In the genomic region with DNA sequence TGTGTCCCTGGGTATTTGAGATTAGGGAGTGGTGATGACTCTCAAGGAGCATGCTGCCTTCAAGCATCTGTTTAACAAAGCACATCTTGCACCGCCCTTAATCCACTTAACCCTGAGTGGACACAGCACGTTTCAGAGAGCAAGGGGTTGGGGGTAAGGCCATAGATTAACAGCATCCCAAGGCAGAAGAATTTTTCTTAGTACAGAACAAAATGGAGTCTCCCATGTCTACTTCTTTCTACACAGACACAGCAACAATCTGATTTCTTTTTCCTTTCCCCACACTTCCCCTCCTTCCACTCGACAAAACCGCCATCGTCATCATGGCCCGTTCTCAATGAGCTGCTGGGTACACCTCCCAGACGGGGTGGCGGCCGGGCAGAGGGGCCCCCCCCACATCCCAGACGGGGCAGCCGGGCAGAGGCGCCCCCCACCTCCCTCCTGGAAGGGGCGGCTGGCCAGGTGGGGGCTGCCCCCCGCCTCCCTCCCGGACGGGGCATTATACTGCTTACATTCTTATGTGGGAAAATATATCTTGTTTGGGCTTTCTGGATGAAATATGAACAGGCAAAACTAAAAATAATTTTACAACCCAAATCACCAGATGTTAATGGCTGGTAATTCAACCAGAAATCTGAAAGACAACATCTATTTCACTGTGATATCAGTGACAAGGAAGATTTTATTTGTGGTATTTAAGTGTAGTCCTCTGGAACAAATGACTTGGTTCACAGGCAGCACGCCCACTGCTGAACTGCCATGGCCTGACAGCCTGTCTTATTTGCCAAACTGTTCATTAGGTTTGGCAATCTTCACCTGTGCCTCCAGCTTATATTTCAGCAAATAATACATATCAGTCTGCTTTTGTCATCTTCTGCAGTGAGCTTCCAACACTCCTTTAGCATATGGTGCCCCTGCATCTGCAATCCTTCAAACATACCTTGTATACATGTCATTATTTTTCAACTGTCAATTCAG, we compare ENCODE assay signal across 10 cellular contexts. TPM values are rescaled to one million over a fixed set of nuclear protein-coding genes. Genes with fewer than 3 reads are reported as not detected.
A peak's percentile ranks its signal among the peaks of the same experiment; 100 is the strongest.
DNase-seq lines count a peak whose midpoint lies in the region; ATAC-seq, FAIRE-seq and TF ChIP-seq lines count a peak whose summit lies in the region.
"Not testable (repeated sequence)": the region's sequence is repeated elsewhere in the genome, so short reads cannot be mapped to it uniquely, and the experiment has no call there.
"Had no signal": no experiment of that assay in that cellular context is flagged by ENCODE, and none has a peak within 500 bp of the region (broad histone marks: within the 10 kb centered on the region; RNA-seq: fewer than 3 reads in every experiment).

No MANE protein-coding gene starts in this region.

- ATAC-seq in heart left ventricle (peak in 1 of 4 donors; percentile 50), left lobe of liver (peak; percentile 27), psoas muscle (peak; percentile 48 to 84 (median 80))

- H3K4me3 ChIP-seq in dorsolateral prefrontal cortex, heart left ventricle, psoas muscle: not testable (repeated sequence)

- TF ChIP-seq CTCF in VCaP (conservative IDR thresholded peaks at IDR 0.05); dorsolateral prefrontal cortex (IDR thresholded peaks at IDR 0.05 in 54 of 56, conservative IDR thresholded peaks at IDR 0.05 in 2 of 56; ENCODE audit: low read depth in 1 of 56, partially characterized antibody in 56 of 56); heart left ventricle (IDR thresholded peaks at IDR 0.05); psoas muscle (IDR thresholded peaks at IDR 0.05): not testable (repeated sequence)

- not testable (repeated sequence) for DNase-seq in H54 (ENCODE audit: insufficient read length, low spot score); dorsolateral prefrontal cortex; heart left ventricle; left lobe of liver (ENCODE audit: low spot score); psoas muscle

- peak; percentile 36 for FAIRE-seq in H54 (lab: Jason Lieb, UNC)

- WGBS in heart left ventricle, 4 donors, result 88 to 91% (median 91%) methylated on average over 17 of the region's 17 CpGs
- WGBS in psoas muscle, 3 donors, result 70 to 88% (median 80%) methylated on average over 17 of the region's 17 CpGs

- H3K4me1 ChIP-seq in heart left ventricle, result peaks cover 0 to 28% (median 3%) of the 10 kb centered on the region in 12 donors
- not testable (repeated sequence) for H3K4me1 ChIP-seq in psoas muscle

- peak overlapping the region; percentile 86 for H3K27ac ChIP-seq in VCaP
- H3K27ac ChIP-seq in dorsolateral prefrontal cortex, result peak overlapping the region in 53 of 59 donors; percentile 16 to 96 (median 86)
- peak overlapping the region in 11 of 12 donors; percentile 0 to 82 (median 50) for H3K27ac ChIP-seq in heart left ventricle
- peak overlapping the region; percentile 61 for H3K27ac ChIP-seq in psoas muscle
- H3K27ac ChIP-seq in temporal lobe (ENCODE audit: low read depth, low read length), result peak overlapping the region; percentile 64

- H3K9me3 ChIP-seq in heart left ventricle, psoas muscle: not testable (repeated sequence)

- TF ChIP-seq POLR2A in H54 (IDR thresholded peaks at IDR 0.05; ENCODE audit: low read depth, low read length); heart left ventricle (IDR thresholded peaks at IDR 0.05): not testable (repeated sequence)

- intact Hi-C loops in dorsolateral prefrontal cortex (cut with DNase I); psoas muscle (cut with DNase I): not testable (repeated sequence)
- intact Hi-C loops in heart left ventricle (cut with DNase I), result loop anchor here in 2 of 10 donors (2.0 to 5.0 kb wide), 2 partner anchors 63 kb away; no protein-coding TSS in a partner anchor

- H3K27me3 ChIP-seq in dorsolateral prefrontal cortex; heart left ventricle; psoas muscle (ENCODE audit: insufficient read depth in 3 of 3, low read length in 2 of 3): not testable (repeated sequence)

- H3K36me3 ChIP-seq in heart left ventricle (peaks cover 0 to 77% (median 65%) of the 10 kb centered on the region in 9 donors), psoas muscle (ENCODE audit: insufficient read depth in 1 of 2, low read depth in 1 of 2) (peaks cover 3 to 68% of the 10 kb centered on the region in 2 donors)

RNA-seq across cellular contexts. Expression of gene AGAP5, which starts 17.6 kb away (rescaled TPM):
- total RNA-seq in dorsolateral prefrontal cortex (10 to 100 TPM in 90 of 120 experiments, 1 to 10 TPM in 30; 5.2 to 20.2 (median 11.8) TPM), heart left ventricle (1 to 10 TPM; 1.2 to 6.2 (median 3.3) TPM), left lobe of liver (6.6 TPM), psoas muscle (1 to 10 TPM; 1.4 to 3.6 (median 2.9) TPM), temporal lobe (4.2 TPM)
- polyA plus RNA-seq in heart left ventricle (1 to 10 TPM; 1.4 to 6.0 TPM), psoas muscle (1 to 10 TPM; 2.1 to 2.3 (median 2.2) TPM)

RNA-seq across cellular contexts. Expression of gene SEC24C, which starts 28.7 kb away (rescaled TPM):
- 10 to 100 TPM; 55.3 to 85.9 (median 67.1) TPM for total RNA-seq in dorsolateral prefrontal cortex
- 10 to 100 TPM; 42.8 to 65.5 (median 49.5) TPM for total RNA-seq in heart left ventricle
- polyA plus RNA-seq in heart left ventricle, result 10 to 100 TPM; 26.4 to 59.6 TPM
- total RNA-seq in left lobe of liver, result 38.5 TPM
- total RNA-seq in psoas muscle, result 10 to 100 TPM; 44.8 to 60.2 (median 52.0) TPM
- polyA plus RNA-seq in psoas muscle, result 10 to 100 TPM; 28.8 to 60.5 (median 56.2) TPM
- total RNA-seq in temporal lobe, result 37.1 TPM

RNA-seq across cellular contexts. Expression of gene SYNPO2L, which starts 59.6 kb away (rescaled TPM):
- total RNA-seq in dorsolateral prefrontal cortex (1 to 10 TPM in 2 of 120 experiments, under 1 TPM in 77, not detected in 41; 0.08 to 1.6 (median 0.19) TPM), heart left ventricle (100 to 1,000 TPM; 129 to 649 (median 387) TPM), left lobe of liver (not detected), psoas muscle (100 to 1,000 TPM; 132 to 289 (median 185) TPM), temporal lobe (not detected)
- polyA plus RNA-seq in heart left ventricle (100 to 1,000 TPM in 1 of 2 donors, 10 to 100 TPM in 1; 77.8 to 246 TPM), psoas muscle (10 to 100 TPM in 2 of 3 donors, 1 to 10 TPM in 1; 8.8 to 60.7 (median 27.3) TPM)
- total RNA-seq: CD8-positive, alpha-beta memory T cell; GM23338 had no signal
- polyA plus RNA-seq: A549; CD8-positive, alpha-beta memory T cell had no signal

Comparison
In these comparisons a context has a peak if more than half of its experiments do, and no peak if none do; other contexts are left out.
1. RNA of gene SYNPO2L, which starts 59.6 kb away (total RNA-seq): 129 to 649 TPM in heart left ventricle and 132 to 289 TPM in psoas muscle; 0.08 to 1.6 TPM in dorsolateral prefrontal cortex, not detected in left lobe of liver (single experiment) and not detected in temporal lobe (single experiment); every median in the first group is over 10 times any median in the second.
2. Peak in every context shown above with its lines, with median percentiles within 50 percentile points of each other: H3K27ac ChIP-seq.